29 cellular contexts compared by ENCODE assay signal in the genomic region with DNA sequence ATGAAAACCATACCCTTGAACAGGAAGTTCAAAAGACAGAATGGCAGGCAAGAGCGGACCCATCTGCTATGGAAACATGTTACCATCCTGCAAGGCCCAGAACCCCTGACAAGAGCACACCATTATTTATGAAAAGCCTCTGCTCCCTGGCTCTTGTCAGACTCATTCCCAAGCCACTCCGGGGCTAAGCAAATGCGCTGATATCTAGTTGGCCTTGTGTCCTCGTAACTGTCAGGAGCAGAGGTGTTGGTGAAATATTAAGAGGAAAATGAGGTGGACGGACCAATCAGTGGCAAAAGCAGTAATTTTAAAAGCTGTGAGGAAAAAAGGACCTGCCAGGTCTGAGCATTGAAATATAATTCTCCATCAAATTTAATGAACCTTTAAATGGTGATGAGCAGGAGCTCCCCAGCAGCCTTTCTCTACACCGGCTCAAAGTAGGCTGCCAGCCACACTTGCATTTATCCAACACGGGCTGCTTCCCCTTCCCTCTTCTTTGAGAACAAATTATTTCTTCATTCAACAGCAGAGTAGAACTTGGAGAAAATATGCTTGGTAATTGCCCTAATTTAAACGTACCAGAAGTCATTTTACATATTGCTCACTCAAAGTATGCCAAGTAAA.
"Had no signal": no experiment of that assay in that cellular context is flagged by ENCODE, and none has a peak within 500 bp of the region (broad histone marks: within the 10 kb centered on the region; RNA-seq: fewer than 3 reads in every experiment).

No MANE protein-coding gene starts in this region.

- H3K9me3 ChIP-seq: Peyer's patch, SJCRH30 had no signal

- H3K36me3 ChIP-seq: Peyer's patch, SJCRH30, WERI-Rb-1 had no signal

- H3K27ac ChIP-seq: Peyer's patch, RWPE1, SJCRH30, SK-N-MC, WERI-Rb-1 had no signal

- H3K4me1 ChIP-seq: Peyer's patch, SJCRH30 had no signal

- H3K4me3 ChIP-seq: Peyer's patch, SJCRH30, SK-N-MC had no signal

- ATAC-seq: activated CD8-positive, alpha-beta memory T cell treated with anti-CD3 and anti-CD28 coated beads, Interleukin-2, amount 10 ng/mL, durations not matched to agents 7 days and 5 days; activated naive CD8-positive, alpha-beta T cell treated with anti-CD3 and anti-CD28 coated beads, Interleukin-2, amount 50 U/mL, for 24 hours had no signal

- H3K27me3 ChIP-seq: Peyer's patch, SJCRH30 had no signal

- DNase-seq: activated CD4-positive, alpha-beta memory T cell treated with anti-CD3 and anti-CD28 coated beads, Interleukin-2, amount 10 ng/mL, durations not matched to agents 7 days and 5 days; activated CD4-positive, alpha-beta T cell treated with anti-CD3 and anti-CD28 coated beads for 1 hour; activated CD4-positive, alpha-beta T cell treated with anti-CD3 and anti-CD28 coated beads for 48 hours; activated CD4-positive, CD25-positive, alpha-beta regulatory T cell; activated CD8-positive, alpha-beta memory T cell treated with anti-CD3 and anti-CD28 coated beads for 24 hours; activated CD8-positive, alpha-beta memory T cell treated with anti-CD3 and anti-CD28 coated beads, Interleukin-2, amount 10 ng/mL, durations not matched to agents 7 days and 5 days; activated CD8-positive, alpha-beta memory T cell treated with anti-CD3 and anti-CD28 coated beads, Interleukin-2, amount 50 U/mL, for 48 hours; activated effector memory CD4-positive, alpha-beta T cell treated with Interleukin-2 at 50 U/mL for 16 hours; activated naive CD4-positive, alpha-beta T cell treated with anti-CD3 and anti-CD28 coated beads, Interleukin-2, amount 10 ng/mL, durations not matched to agents 7 days and 5 days; activated naive CD8-positive, alpha-beta T cell treated with anti-CD3 and anti-CD28 coated beads, Interleukin-2, amount 50 U/mL, for 24 hours; activated T-cell treated with anti-CD3 and anti-CD28 coated beads, Interleukin-2, amount 50 U/mL, for 48 hours; anterior cingulate cortex; Karpas-422; KBM-7; NCI-H1105 treated with DMSO at 0.1 percent for 48 hours; NCI-H1436; NCI-H1694; NCI-H1930; NCI-H2081 treated with DMSO at 0.1 percent for 48 hours; NCI-H226; NCI-H446 treated with DMSO at 0.1 percent for 48 hours; NCI-H524 treated with DMSO at 0.1 percent for 48 hours; Peyer's patch; SHP77; SJCRH30; T1000; WERI-Rb-1 had no signal
